ENCODE assay signal across 1 cellular context in genomic region chr6:137811121-137811911, GRCh38.
TF ChIP-seq lines count a peak whose summit lies in the region.

No MANE protein-coding gene starts in this region.

TF ChIP-seq in HepG2, 621 proteins besides CTCF, POLR2A, EP300 and RAD21 (continued from another document and continues in another):
- 0 out of 2 replicates have a peak, but pooled peaks have one; percentile 26 for TF ChIP-seq HNF1A (IDR thresholded peaks at IDR 0.05; ENCODE audit: low read depth)
- TF ChIP-seq HNF1A (CRISPR knock-in tag; IDR thresholded peaks at IDR 0.05; ENCODE audit: borderline replicate concordance): no peak
- TF ChIP-seq MXD3 (CRISPR knock-in tag; IDR thresholded peaks at IDR 0.05): no peak
- no peak for TF ChIP-seq RNF2 (conservative IDR thresholded peaks at IDR 0.05; ENCODE audit: low read depth)
- TF ChIP-seq XBP1 (CRISPR knock-in tag; IDR thresholded peaks at IDR 0.05): no peak
- peak; percentile 71; the same call in 1 of the 2 replicates for TF ChIP-seq MYC (CRISPR knock-in tag; IDR thresholded peaks at IDR 0.05; ENCODE audit: borderline replicate concordance)
- TF ChIP-seq FOXA3 (CRISPR knock-in tag; IDR thresholded peaks at IDR 0.05): peak; percentile 67
- no peak for TF ChIP-seq HIVEP1 (CRISPR knock-in tag; IDR thresholded peaks at IDR 0.05)
- TF ChIP-seq ZNF276 (CRISPR knock-in tag; IDR thresholded peaks at IDR 0.05; ENCODE audit: low read depth): 0 out of 2 replicates have a peak, but pooled peaks have one; percentile 3
- no peak for TF ChIP-seq ZNF207 (IDR thresholded peaks at IDR 0.05; ENCODE audit: borderline replicate concordance)
- TF ChIP-seq ZBED4 (CRISPR knock-in tag; IDR thresholded peaks at IDR 0.05; ENCODE audit: borderline replicate concordance): no peak; the same call in 1 of the 2 replicates
- no peak for TF ChIP-seq PREB (CRISPR knock-in tag; IDR thresholded peaks at IDR 0.05)
- TF ChIP-seq ZNF749 (CRISPR knock-in tag; IDR thresholded peaks at IDR 0.05; ENCODE audit: borderline replicate concordance): peak; percentile 68; the same call in 1 of the 2 replicates
- peak; percentile 100 for TF ChIP-seq ZNF292 (CRISPR knock-in tag; IDR thresholded peaks at IDR 0.05; ENCODE audit: borderline replicate concordance, low read depth)
- 0 out of 2 replicates have a peak, but pooled peaks have one; percentile 18 for TF ChIP-seq HOXD1 (CRISPR knock-in tag; IDR thresholded peaks at IDR 0.05)
- TF ChIP-seq MNT (IDR thresholded peaks at IDR 0.05): peak; percentile 28; the same call in 1 of the 2 replicates
- TF ChIP-seq ZNF709 (CRISPR knock-in tag; IDR thresholded peaks at IDR 0.05): no peak
- TF ChIP-seq ZNF841 (CRISPR knock-in tag; IDR thresholded peaks at IDR 0.05; ENCODE audit: borderline replicate concordance): no peak
- TF ChIP-seq PHB2 (IDR thresholded peaks at IDR 0.05; ENCODE audit: partially characterized antibody): no peak
- no peak for TF ChIP-seq ZNF121 (CRISPR knock-in tag; IDR thresholded peaks at IDR 0.05)
- TF ChIP-seq FOXO4 (CRISPR knock-in tag; conservative IDR thresholded peaks at IDR 0.05): no peak
- peak; percentile 94 for TF ChIP-seq SALL1 (CRISPR knock-in tag; IDR thresholded peaks at IDR 0.05)
- TF ChIP-seq ZBTB26 (CRISPR knock-in tag; IDR thresholded peaks at IDR 0.05; ENCODE audit: borderline replicate concordance): peak; percentile 79; the same call in 1 of the 2 replicates
- no peak for TF ChIP-seq ZNF136 (CRISPR knock-in tag; IDR thresholded peaks at IDR 0.05; ENCODE audit: low read depth)
- peak; percentile 91 for TF ChIP-seq RCOR2 (CRISPR knock-in tag; IDR thresholded peaks at IDR 0.05)
- TF ChIP-seq ZNF639 (CRISPR knock-in tag; conservative IDR thresholded peaks at IDR 0.05): no peak
- no peak; the same call in 1 of the 2 replicates for TF ChIP-seq ZNF512B (CRISPR knock-in tag; IDR thresholded peaks at IDR 0.05; ENCODE audit: borderline replicate concordance)
- no peak for TF ChIP-seq TERF1 (CRISPR knock-in tag; IDR thresholded peaks at IDR 0.05)
